In the genomic region with DNA sequence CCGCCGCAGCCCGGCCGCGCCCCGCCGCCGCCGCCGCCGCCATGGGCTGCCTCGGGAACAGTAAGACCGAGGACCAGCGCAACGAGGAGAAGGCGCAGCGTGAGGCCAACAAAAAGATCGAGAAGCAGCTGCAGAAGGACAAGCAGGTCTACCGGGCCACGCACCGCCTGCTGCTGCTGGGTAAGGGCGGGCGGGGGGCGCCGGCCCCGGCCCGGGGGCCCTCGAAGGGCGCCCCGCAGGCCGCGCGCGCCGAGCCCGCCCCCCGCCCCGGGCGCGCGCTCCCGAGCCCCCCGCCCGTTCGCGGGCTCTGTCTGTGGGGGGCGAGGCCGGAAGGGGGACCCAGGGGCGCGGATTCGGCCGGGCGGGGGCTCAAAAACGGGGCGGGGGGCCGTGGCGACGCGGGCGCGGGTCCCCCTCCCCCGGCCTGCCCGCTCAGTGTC, we compare ENCODE assay signal across 7 cellular contexts. TPM values are rescaled to one million over a fixed set of nuclear protein-coding genes. Genes with fewer than 3 reads are reported as not detected.
DNase-seq lines count a peak whose midpoint lies in the region; ATAC-seq and TF ChIP-seq lines count a peak whose summit lies in the region.

No MANE protein-coding gene starts in this region.

- DNase-seq in MG63 (peak; percentile 39), foreskin fibroblast (no peak), NCI-H128 (lab: John Stamatoyannopoulos, UW; ENCODE audit: unreplicated experiment) (no peak), NCI-H187 treated with DMSO at 0.1 percent for 48 hours (lab: John Stamatoyannopoulos, UW) (no peak)
- DNase-seq in activated T-cell treated with anti-CD3 and anti-CD28 coated beads, Interleukin-2, amount 50 U/mL, for 72 hours: peak in 1 of 2 donors; percentile 53

- TF ChIP-seq CTCF in foreskin fibroblast (IDR thresholded peaks at IDR 0.05; ENCODE audit: low read depth, low read length) (no peak), parathyroid adenoma (IDR thresholded peaks at IDR 0.05) (no peak)

- H3K79me2 ChIP-seq in parathyroid adenoma: peaks cover 41% of the 10 kb centered on the region

- H3K27me3 Mint-ChIP-seq in activated T-cell treated with anti-CD3 and anti-CD28 coated beads, Interleukin-2, amount 50 U/mL, for 72 hours (ENCODE audit: low read depth): no peaks in the 10 kb centered on the region

- peaks cover 27% of the 10 kb centered on the region for H3K4me1 ChIP-seq in parathyroid adenoma

- no peaks in the 10 kb centered on the region for H3K9me3 ChIP-seq in MG63
- H3K9me3 ChIP-seq in parathyroid adenoma (ENCODE audit: control insufficient read depth, low read length): no peaks in the 10 kb centered on the region

- no peaks in the 10 kb centered on the region for H3K9me3 Mint-ChIP-seq in activated T-cell treated with anti-CD3 and anti-CD28 coated beads, Interleukin-2, amount 50 U/mL, for 72 hours

- H3K36me3 ChIP-seq in MG63: peaks cover 17% of the 10 kb centered on the region
- no peaks in the 10 kb centered on the region for H3K36me3 ChIP-seq in parathyroid adenoma (ENCODE audit: control insufficient read depth, insufficient read depth, low read length)

- H3K4me3 Mint-ChIP-seq in activated T-cell treated with anti-CD3 and anti-CD28 coated beads, Interleukin-2, amount 50 U/mL, for 72 hours: peak overlapping the region; percentile 97 to 100

- peak overlapping the region; percentile 60 for H3K4me2 ChIP-seq in parathyroid adenoma (ENCODE audit: low read length)

- peak; percentile 4 for ATAC-seq in GM21528 (IDR thresholded peaks at IDR 0.05; ENCODE audit: low FRiP score, unreplicated experiment)
- ATAC-seq in activated T-cell treated with anti-CD3 and anti-CD28 coated beads, Interleukin-2, amount 50 U/mL, for 72 hours (replicated peaks in 1 of 2): no peak

- peak overlapping the region; percentile 86 for H3K27ac Mint-ChIP-seq in activated T-cell treated with anti-CD3 and anti-CD28 coated beads, Interleukin-2, amount 50 U/mL, for 72 hours

- peak overlapping the region; percentile 90 for H3K4me3 ChIP-seq in MG63
- H3K4me3 ChIP-seq in foreskin fibroblast (ENCODE audit: low read depth in 1 of 2, low read length in 2 of 2): peak overlapping the region; percentile 83 to 84
- H3K4me3 ChIP-seq in parathyroid adenoma (ENCODE audit: low read depth, low read length): peak overlapping the region; percentile 89

- H3K36me3 Mint-ChIP-seq in activated T-cell treated with anti-CD3 and anti-CD28 coated beads, Interleukin-2, amount 50 U/mL, for 72 hours (ENCODE audit: insufficient read depth in 2 of 2): peaks cover 13 to 15% of the 10 kb centered on the region in 2 donors

- peak overlapping the region; percentile 95 for H3K9ac ChIP-seq in parathyroid adenoma

- peaks cover 47% of the 10 kb centered on the region for H3K4me1 Mint-ChIP-seq in activated T-cell treated with anti-CD3 and anti-CD28 coated beads, Interleukin-2, amount 50 U/mL, for 72 hours (ENCODE audit: low read depth)

- peak overlapping the region; percentile 98 for H3K27ac ChIP-seq in parathyroid adenoma

- H2AFZ ChIP-seq in parathyroid adenoma: peak overlapping the region; percentile 84

- H3K27me3 ChIP-seq in MG63 (no peaks in the 10 kb centered on the region), parathyroid adenoma (ENCODE audit: control insufficient read depth, insufficient read depth, low read length) (no peaks in the 10 kb centered on the region)

RNA-seq across cellular contexts. Expression of a gene that starts 39.2 kb away (rescaled TPM):
- 494 and 560 TPM in 2 replicates for total RNA-seq in MG63 (2014; rRNA removed; shearing (Covaris generic); ENCODE audit: low replicate concordance)
- 100 to 1,000 TPM; 781 to 820 TPM for total RNA-seq in activated T-cell treated with anti-CD3 and anti-CD28 coated beads, Interleukin-2, amount 50 U/mL, for 72 hours

RNA-seq across cellular contexts. Expression of a gene that starts 41.0 kb away (rescaled TPM):
- 1.1 and 1.7 TPM in 2 replicates for total RNA-seq in MG63 (2014; rRNA removed; shearing (Covaris generic); ENCODE audit: low replicate concordance)
- total RNA-seq in activated T-cell treated with anti-CD3 and anti-CD28 coated beads, Interleukin-2, amount 50 U/mL, for 72 hours: 1 to 10 TPM; 2.3 to 2.5 TPM
